20 cellular contexts compared by ENCODE assay signal in the genomic region with DNA sequence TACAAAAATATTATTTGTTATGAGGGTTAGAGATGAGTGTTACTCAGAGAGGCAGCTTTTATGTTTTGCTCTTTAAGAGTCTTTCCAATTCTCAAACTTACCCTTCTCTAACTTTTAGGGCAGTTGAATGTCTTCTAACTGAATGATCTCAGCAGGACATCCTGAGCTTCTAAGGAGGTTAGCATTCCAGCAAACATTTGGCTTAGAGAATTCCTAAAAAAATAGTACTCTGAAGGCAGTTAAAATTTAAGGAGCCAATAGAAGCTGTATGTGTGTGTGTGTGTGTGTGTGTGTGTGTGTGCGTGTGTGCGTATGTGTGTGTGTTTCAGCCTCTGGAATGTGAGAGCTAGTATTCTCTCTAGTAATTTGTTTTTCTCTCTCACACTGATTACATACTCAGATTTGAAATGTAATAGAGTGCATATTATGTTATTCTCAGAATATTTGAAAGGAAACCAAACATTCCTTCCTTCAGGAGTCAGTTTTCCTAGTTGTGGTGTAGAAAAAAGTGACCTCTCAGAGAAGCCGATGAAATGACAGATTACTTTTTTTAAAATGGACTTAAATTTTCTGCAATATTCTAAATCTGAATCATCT.
DNase-seq lines count a peak whose midpoint lies in the region; ATAC-seq, FAIRE-seq and TF ChIP-seq lines count a peak whose summit lies in the region.
"Had no signal": no experiment of that assay in that cellular context is flagged by ENCODE, and none has a peak within 500 bp of the region (broad histone marks: within the 10 kb centered on the region; RNA-seq: fewer than 3 reads in every experiment).

No MANE protein-coding gene starts in this region.

- peak; percentile 36 for ATAC-seq in gastroesophageal sphincter
- ATAC-seq in HG02973 (IDR thresholded peaks at IDR 0.05; ENCODE audit: unreplicated experiment) = no peak
- ATAC-seq: left lung had no signal

- H3K4me3 Mint-ChIP-seq in astrocyte (ENCODE audit: unreplicated experiment) = no peak overlapping the region
- H3K4me3 Mint-ChIP-seq: H9; T-helper 2 cell treated with Interferon-gamma antibody and Interleukin-4, amounts not matched to agents 5 μg/mL and 100 μg/mL, for 36 hours had no signal

- DNase-seq in GM23248 (peak; percentile 18), astrocyte (ENCODE audit: low read depth) (peak; percentile 59), skeletal muscle cell (ENCODE audit: low read depth) (peak; percentile 62), NCI-H146 treated with DMSO at 0.1 percent for 48 hours (lab: John Stamatoyannopoulos, UW; ENCODE audit: unreplicated experiment) (no peak), Karpas-422 (no peak)
- DNase-seq: activated CD4-positive, alpha-beta T cell treated with anti-CD3 and anti-CD28 coated beads for 1 hour; activated effector memory CD4-positive, alpha-beta T cell treated with anti-CD3 and anti-CD28 coated beads, Interleukin-2, amount 50 U/mL, for 16 hours; COR-L47; cortex of kidney; H9; left lung; NCI-H187; stimulated activated CD8-positive, alpha-beta memory T cell treated with anti-CD3 and anti-CD28 coated beads, Interleukin-4, amount 100 ng/mL, for 48 hours; substantia nigra; uterus had no signal

- TF ChIP-seq POLR2A in gastroesophageal sphincter (IDR thresholded peaks at IDR 0.05) = no peak

- H3K4me1 ChIP-seq in GM23248 (ENCODE audit: insufficient read depth) (no peaks in the 10 kb centered on the region), astrocyte (ENCODE audit: insufficient read depth, low read length) (peaks cover 12% of the 10 kb centered on the region), gastroesophageal sphincter (no peaks in the 10 kb centered on the region), Karpas-422 (ENCODE audit: low read length) (peaks cover 29% of the 10 kb centered on the region)
- H3K4me1 ChIP-seq: left lung, parathyroid adenoma, uterus had no signal

- no peak overlapping the region for H3K9ac ChIP-seq in GM23248
- H3K9ac ChIP-seq in astrocyte (ENCODE audit: low read length) = no peak overlapping the region
- H3K9ac ChIP-seq in Karpas-422 (ENCODE audit: low read length) = no peak overlapping the region
- H3K9ac ChIP-seq: parathyroid adenoma had no signal

- WGBS in GM23248 (ENCODE audit: low coverage in 1 of 2, low lambda C conversion rate in 2 of 2, missing lambda C conversion rate in 2 of 2), 2 experiments = 0 to 1% methylated on average over 3 of the region's 3 CpGs
- WGBS in gastroesophageal sphincter (ENCODE audit: low coverage in 1 of 2), 2 donors = 35 to 48% methylated on average over 3 of the region's 3 CpGs

- H4K20me1 ChIP-seq in GM23248 (ENCODE audit: insufficient read depth) (no peaks in the 10 kb centered on the region), astrocyte (ENCODE audit: insufficient read depth, low read length) (no peaks in the 10 kb centered on the region), Karpas-422 (ENCODE audit: insufficient read depth, low read depth, low read length) (no peaks in the 10 kb centered on the region; the same call in 1 of the 2 replicates)

- TF ChIP-seq CTCF in astrocyte (IDR thresholded peaks at IDR 0.05; ENCODE audit: insufficient read depth, low read depth, low read length) (no peak), gastroesophageal sphincter (IDR thresholded peaks at IDR 0.05) (no peak)

- H3K27me3 ChIP-seq in GM23248 (replicated peaks; ENCODE audit: insufficient read depth) (no peaks in the 10 kb centered on the region), astrocyte (ENCODE audit: insufficient read depth, low read length) (no peaks in the 10 kb centered on the region), gastroesophageal sphincter (no peaks in the 10 kb centered on the region), Karpas-422 (ENCODE audit: low read length) (no peaks in the 10 kb centered on the region)
- H3K27me3 ChIP-seq: left lung, uterus had no signal

- no peaks in the 10 kb centered on the region for H3K36me3 Mint-ChIP-seq in astrocyte (ENCODE audit: low read depth, unreplicated experiment)

- no peaks in the 10 kb centered on the region for H3F3A ChIP-seq in GM23248 (ENCODE audit: insufficient read depth)

- H3K4me3 ChIP-seq in GM23248 (no peak overlapping the region), astrocyte (ENCODE audit: insufficient read depth, low read depth, low read length) (no peak overlapping the region), gastroesophageal sphincter (no peak overlapping the region), skeletal muscle cell (ENCODE audit: low read depth, low read length) (no peak overlapping the region), Karpas-422 (ENCODE audit: low read length) (no peak overlapping the region)
- H3K4me3 ChIP-seq: left lung, uterus had no signal

- no peak overlapping the region for H2AFZ ChIP-seq in GM23248
- no peak overlapping the region for H2AFZ ChIP-seq in astrocyte (ENCODE audit: low read depth, low read length)
- H2AFZ ChIP-seq in Karpas-422 (ENCODE audit: low read length) = no peak overlapping the region
- H2AFZ ChIP-seq: parathyroid adenoma had no signal

- no peak for FAIRE-seq in astrocyte (lab: Jason Lieb, UNC)

- no peak for TF ChIP-seq EP300 in gastroesophageal sphincter (IDR thresholded peaks at IDR 0.05)

- H3K27me3 Mint-ChIP-seq in astrocyte (ENCODE audit: low read depth, unreplicated experiment) = peaks cover 1% of the 10 kb centered on the region

- H3K79me2 ChIP-seq in GM23248 (ENCODE audit: insufficient read depth) = no peaks in the 10 kb centered on the region
- H3K79me2 ChIP-seq in astrocyte (ENCODE audit: insufficient read depth, low read length) = no peaks in the 10 kb centered on the region
- no peaks in the 10 kb centered on the region for H3K79me2 ChIP-seq in Karpas-422 (ENCODE audit: low read length)
- H3K79me2 ChIP-seq: parathyroid adenoma had no signal

- H3K36me3 ChIP-seq in GM23248 (ENCODE audit: low read depth) (no peaks in the 10 kb centered on the region), astrocyte (ENCODE audit: insufficient read depth, low read length) (no peaks in the 10 kb centered on the region), gastroesophageal sphincter (no peaks in the 10 kb centered on the region), Karpas-422 (ENCODE audit: insufficient read depth, low read length) (no peaks in the 10 kb centered on the region)
- H3K36me3 ChIP-seq: left lung, uterus had no signal

- no peaks in the 10 kb centered on the region for H3K9me3 ChIP-seq in GM23248 (ENCODE audit: low read depth)
- H3K9me3 ChIP-seq in astrocyte (ENCODE audit: insufficient read depth, low read depth, low read length) = no peaks in the 10 kb centered on the region
- H3K9me3 ChIP-seq in gastroesophageal sphincter = no peaks in the 10 kb centered on the region
- no peaks in the 10 kb centered on the region for H3K9me3 ChIP-seq in Karpas-422 (ENCODE audit: low read length)
- H3K9me3 ChIP-seq: left lung, uterus had no signal

- H3K27ac Mint-ChIP-seq in astrocyte (ENCODE audit: unreplicated experiment) = peak overlapping the region; percentile 95
- H3K27ac Mint-ChIP-seq: H9; T-helper 2 cell treated with Interferon-gamma antibody and Interleukin-4, amounts not matched to agents 5 μg/mL and 100 μg/mL, for 36 hours had no signal

- no peaks in the 10 kb centered on the region for H3K9me3 Mint-ChIP-seq in astrocyte (ENCODE audit: unreplicated experiment)
- H3K9me3 Mint-ChIP-seq: H9; T-helper 2 cell treated with Interferon-gamma antibody and Interleukin-4, amounts not matched to agents 5 μg/mL and 100 μg/mL, for 36 hours had no signal

- peaks cover 31% of the 10 kb centered on the region for H3K4me1 Mint-ChIP-seq in astrocyte (ENCODE audit: low read depth, unreplicated experiment)

- H3K4me2 ChIP-seq in GM23248 (ENCODE audit: unreplicated experiment) = no peak overlapping the region
- H3K4me2 ChIP-seq in astrocyte (ENCODE audit: low read length) = peak overlapping the region; percentile 35
- no peak overlapping the region for H3K4me2 ChIP-seq in Karpas-422 (ENCODE audit: low read depth, low read length, poor library complexity, severe bottlenecking)

- in situ Hi-C loops in GM23248 (cut with MboI) = no loop called here

- H3K9me2 ChIP-seq in GM23248 (ENCODE audit: insufficient read depth) = no peaks in the 10 kb centered on the region
- H3K9me2 ChIP-seq in Karpas-422 (replicated peaks; ENCODE audit: insufficient read depth, low read length) = no peaks in the 10 kb centered on the region

- H3K27ac ChIP-seq in GM23248 (no peak overlapping the region), astrocyte (ENCODE audit: low read depth, low read length) (peak overlapping the region; percentile 35), gastroesophageal sphincter (no peak overlapping the region), Karpas-422 (ENCODE audit: low read length) (no peak overlapping the region)
- H3K27ac ChIP-seq: epithelial cell of prostate, left lung, parathyroid adenoma, uterus had no signal

Comparison
In these comparisons a context has a peak if more than half of its experiments do, and no peak if none do; other contexts are left out.
1. DNase-seq: peak in GM23248 (single experiment), astrocyte (single experiment) and skeletal muscle cell (single experiment); none in NCI-H146 treated with DMSO at 0.1 percent for 48 hours (single experiment) and Karpas-422 (single experiment).